ENCODE assay signal across 23 cellular contexts in the genomic region with DNA sequence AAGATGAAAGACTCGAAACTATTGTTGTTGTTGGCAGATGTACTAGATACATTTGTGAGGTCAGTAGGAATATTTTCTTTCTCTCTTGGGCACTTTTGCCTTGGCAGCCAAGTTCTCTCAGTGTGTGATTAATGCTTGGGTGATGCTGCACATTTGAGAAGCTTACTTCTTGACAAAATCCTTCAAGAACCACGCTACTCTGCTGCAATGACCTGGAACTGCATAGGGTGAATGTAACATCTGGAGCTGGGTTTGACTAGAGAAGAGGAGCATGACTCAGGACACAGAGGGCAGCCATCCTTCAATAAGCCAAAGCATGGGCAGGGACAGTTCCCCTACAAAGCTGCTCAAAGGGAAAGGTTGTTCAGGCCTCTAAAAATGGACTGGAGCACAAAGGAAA.
DNase-seq lines count a peak whose midpoint lies in the region; ATAC-seq and TF ChIP-seq lines count a peak whose summit lies in the region.
"Had no signal": no experiment of that assay in that cellular context is flagged by ENCODE, and none has a peak within 500 bp of the region (broad histone marks: within the 10 kb centered on the region; RNA-seq: fewer than 3 reads in every experiment).

No MANE protein-coding gene starts in this region.

- H3K27ac ChIP-seq in aorta (ENCODE audit: low read depth in 1 of 2, low read length in 2 of 2), result no peak overlapping the region
- no peak overlapping the region for H3K27ac ChIP-seq in dorsolateral prefrontal cortex
- H3K27ac ChIP-seq: foreskin keratinocyte, hepatocyte, HL-60, WERI-Rb-1 had no signal

- H3K4me1 ChIP-seq in aorta (ENCODE audit: control insufficient read depth in 1 of 2, insufficient read depth in 2 of 2, low read length in 2 of 2), result no peaks in the 10 kb centered on the region
- H3K4me1 ChIP-seq: foreskin keratinocyte had no signal

- 2 to 5% methylated on average over 2 of the region's 2 CpGs for WGBS in aorta, 2 donors

- intact Hi-C loops in aorta (cut with DNase I) (no loop called here), dorsolateral prefrontal cortex (cut with DNase I) (no loop called here)

- no peaks in the 10 kb centered on the region for H3K36me3 ChIP-seq in aorta (ENCODE audit: control insufficient read depth in 1 of 2, insufficient read depth in 2 of 2, low read length in 1 of 2)
- H3K36me3 ChIP-seq: WERI-Rb-1 had no signal

- H3K27me3 ChIP-seq in aorta (ENCODE audit: control insufficient read depth in 1 of 2, insufficient read depth in 2 of 2, low read length in 1 of 2) (no peaks in the 10 kb centered on the region), dorsolateral prefrontal cortex (peaks cover 0 to 17% (median 0%) of the 10 kb centered on the region in 45 donors)
- H3K27me3 ChIP-seq: foreskin keratinocyte had no signal

- TF ChIP-seq CTCF in dorsolateral prefrontal cortex (IDR thresholded peaks at IDR 0.05 in 54 of 56, conservative IDR thresholded peaks at IDR 0.05 in 2 of 56; ENCODE audit: low read depth in 1 of 56, partially characterized antibody in 56 of 56), result no peak

- no peak overlapping the region for H3K4me3 ChIP-seq in aorta (ENCODE audit: low read length in 2 of 2)
- no peak overlapping the region for H3K4me3 ChIP-seq in dorsolateral prefrontal cortex
- H3K4me3 ChIP-seq: hepatocyte had no signal

- ATAC-seq in aorta (ENCODE audit: low FRiP score), result peak; percentile 59
- ATAC-seq: foreskin keratinocyte, Panc1 had no signal

- H3K9me3 ChIP-seq in aorta (ENCODE audit: control insufficient read depth, low read length), result peaks cover 2% of the 10 kb centered on the region

- DNase-seq in NCI-H82 (lab: John Stamatoyannopoulos, UW) (peak; percentile 1), NCI-H82 treated with DMSO at 0.1 percent for 48 hours (lab: John Stamatoyannopoulos, UW; ENCODE audit: unreplicated experiment) (no peak), astrocyte of the hippocampus (ENCODE audit: low read depth, low spot score) (peak; percentile 80), iris pigment epithelial cell (ENCODE audit: low read depth) (peak; percentile 48), aorta (no peak), NCI-H524 (lab: John Stamatoyannopoulos, UW) (no peak), DMS53 treated with DMSO at 0.1 percent for 48 hours (lab: John Stamatoyannopoulos, UW; ENCODE audit: unreplicated experiment) (no peak), dorsolateral prefrontal cortex (no peak)
- DNase-seq: activated CD4-positive, alpha-beta T cell treated with anti-CD3 and anti-CD28 coated beads, Interleukin-2, amount 50 U/mL, for 4 hours; activated gamma-delta T cell treated with Interleukin-2 at 50 U/mL for 16 hours; C1 segment of cervical spinal cord; cerebellar nuclear complex; endodermal cell; foreskin keratinocyte; NCI-H146; NCI-H2171; NCI-H774; retina; substantia nigra; WERI-Rb-1 had no signal

Comparison
In these comparisons a context has a peak if more than half of its experiments do, and no peak if none do; other contexts are left out.
1. DNase-seq: peak in NCI-H82 (single experiment), astrocyte of the hippocampus (single experiment) and iris pigment epithelial cell (single experiment); none in NCI-H82 treated with DMSO at 0.1 percent for 48 hours (single experiment), aorta (0 of 2), NCI-H524 (0 of 2), DMS53 treated with DMSO at 0.1 percent for 48 hours (single experiment) and dorsolateral prefrontal cortex (0 of 10).